ENCODE assay signal across 1 cellular context in the genomic region with DNA sequence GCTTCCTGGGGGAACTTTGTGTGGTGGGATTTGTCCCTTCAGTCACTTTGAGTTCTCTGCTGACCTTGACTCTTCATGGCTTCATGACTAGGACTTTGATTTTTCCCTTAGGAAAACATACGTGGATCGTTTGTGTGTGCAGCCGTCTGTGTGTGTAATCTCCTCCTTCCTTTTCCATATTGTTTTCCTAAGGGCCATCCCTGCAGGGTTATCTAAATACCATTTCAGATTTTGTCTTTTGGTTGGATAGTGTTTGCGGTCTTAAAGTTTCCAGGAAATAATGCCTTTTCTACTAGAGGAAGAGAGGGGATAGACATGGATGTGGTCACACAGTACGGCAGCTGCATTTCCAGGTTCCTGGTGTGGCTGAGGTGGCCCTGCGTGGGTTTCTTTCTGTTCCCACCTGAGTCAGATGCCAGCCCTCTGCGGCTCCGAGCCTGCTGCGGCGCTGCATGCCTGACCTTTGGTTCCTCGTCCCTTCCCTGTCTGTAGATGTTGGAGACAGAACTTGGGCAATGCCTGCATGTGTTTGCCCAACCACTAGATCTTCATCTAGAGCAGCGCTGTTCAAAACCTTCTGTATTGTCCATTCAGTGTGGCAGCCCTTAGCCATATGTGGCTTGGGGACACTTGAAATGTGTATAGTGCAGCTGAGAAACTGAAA.
A peak's percentile ranks its signal among the peaks of the same experiment; 100 is the strongest.
TF ChIP-seq lines count a peak whose summit lies in the region.

No MANE protein-coding gene starts in this region.

TF ChIP-seq in HepG2, 621 proteins besides CTCF, POLR2A, EP300 and RAD21 (continued from another document and continues in another):
- TF ChIP-seq ZSCAN20 (CRISPR knock-in tag; IDR thresholded peaks at IDR 0.05; ENCODE audit: borderline replicate concordance) (no peak), KLF16 (CRISPR knock-in tag; IDR thresholded peaks at IDR 0.05) (no peak; a peak in 1 of 4 replicates), ETV5 (CRISPR knock-in tag; IDR thresholded peaks at IDR 0.05; ENCODE audit: borderline replicate concordance) (peak; percentile 16; the same call in 1 of the 2 replicates), ZNF253 (CRISPR knock-in tag; IDR thresholded peaks at IDR 0.05; ENCODE audit: borderline replicate concordance) (no peak), ZSCAN25 (CRISPR knock-in tag; IDR thresholded peaks at IDR 0.05) (peak; percentile 37; the same call in 1 of the 2 replicates), ZNF83 (CRISPR knock-in tag; IDR thresholded peaks at IDR 0.05; ENCODE audit: borderline replicate concordance) (no peak), ZNF562 (CRISPR knock-in tag; IDR thresholded peaks at IDR 0.05; ENCODE audit: borderline replicate concordance) (no peak), NR2F6 (IDR thresholded peaks at IDR 0.05) (peak; percentile 63), NR2F6 (CRISPR knock-in tag; IDR thresholded peaks at IDR 0.05) (peak; percentile 68; the same call in 1 of the 2 replicates), FOXO1 (CRISPR knock-in tag; IDR thresholded peaks at IDR 0.05) (no peak), DR1 (CRISPR knock-in tag; IDR thresholded peaks at IDR 0.05) (no peak), ZNF235 (CRISPR knock-in tag; IDR thresholded peaks at IDR 0.05; ENCODE audit: borderline replicate concordance) (no peak), GLMP (CRISPR knock-in tag; IDR thresholded peaks at IDR 0.05; ENCODE audit: borderline replicate concordance) (no peak), TGIF2 (CRISPR knock-in tag; IDR thresholded peaks at IDR 0.05) (peak; percentile 83; the same call in 1 of the 2 replicates), U2AF2 (IDR thresholded peaks at IDR 0.05; ENCODE audit: low read depth, low read length) (no peak), ZNF432 (CRISPR knock-in tag; IDR thresholded peaks at IDR 0.05; ENCODE audit: borderline replicate concordance) (no peak), CBX1 (IDR thresholded peaks at IDR 0.05; ENCODE audit: low read depth) (no peak), ZNF75D (CRISPR knock-in tag; IDR thresholded peaks at IDR 0.05; ENCODE audit: borderline replicate concordance) (no peak), ZNF652 (CRISPR knock-in tag; IDR thresholded peaks at IDR 0.05; ENCODE audit: borderline replicate concordance, low read depth) (no peak), ZC3H4 (CRISPR knock-in tag; IDR thresholded peaks at IDR 0.05; ENCODE audit: borderline replicate concordance) (no peak), ZNF333 (CRISPR knock-in tag; IDR thresholded peaks at IDR 0.05; ENCODE audit: borderline replicate concordance) (no peak), ZNF773 (CRISPR knock-in tag; IDR thresholded peaks at IDR 0.05; ENCODE audit: borderline replicate concordance) (no peak), NRL (CRISPR knock-in tag; IDR thresholded peaks at IDR 0.05; ENCODE audit: borderline replicate concordance) (no peak), POLR2AphosphoS5 (IDR thresholded peaks at IDR 0.05; ENCODE audit: low read depth, low read length) (no peak), ZNF232 (CRISPR knock-in tag; IDR thresholded peaks at IDR 0.05; ENCODE audit: borderline replicate concordance) (no peak), ZNF557 (CRISPR knock-in tag; IDR thresholded peaks at IDR 0.05) (no peak), NCOA5 (CRISPR knock-in tag; IDR thresholded peaks at IDR 0.05) (no peak), CBFB (CRISPR knock-in tag; IDR thresholded peaks at IDR 0.05) (no peak), ZNF292 (CRISPR knock-in tag; IDR thresholded peaks at IDR 0.05; ENCODE audit: borderline replicate concordance, low read depth) (peak; percentile 93), ZNF12 (CRISPR knock-in tag; IDR thresholded peaks at IDR 0.05) (peak; percentile 68), MIXL1 (CRISPR knock-in tag; IDR thresholded peaks at IDR 0.05) (no peak), IKZF4 (CRISPR knock-in tag; IDR thresholded peaks at IDR 0.05; ENCODE audit: borderline replicate concordance, low read depth, not compliant biosample characterization) (no peak), MXI1 (IDR thresholded peaks at IDR 0.05; ENCODE audit: borderline replicate concordance, low read depth, low read length) (no peak), ZFP36L1 (CRISPR knock-in tag; IDR thresholded peaks at IDR 0.05) (no peak), RELA (CRISPR knock-in tag; IDR thresholded peaks at IDR 0.05) (no peak), ZNF772 (CRISPR knock-in tag; IDR thresholded peaks at IDR 0.05) (no peak; the same call in 1 of the 2 replicates), FOXK2 (IDR thresholded peaks at IDR 0.05) (no peak)
- TF ChIP-seq, protein P1, sequence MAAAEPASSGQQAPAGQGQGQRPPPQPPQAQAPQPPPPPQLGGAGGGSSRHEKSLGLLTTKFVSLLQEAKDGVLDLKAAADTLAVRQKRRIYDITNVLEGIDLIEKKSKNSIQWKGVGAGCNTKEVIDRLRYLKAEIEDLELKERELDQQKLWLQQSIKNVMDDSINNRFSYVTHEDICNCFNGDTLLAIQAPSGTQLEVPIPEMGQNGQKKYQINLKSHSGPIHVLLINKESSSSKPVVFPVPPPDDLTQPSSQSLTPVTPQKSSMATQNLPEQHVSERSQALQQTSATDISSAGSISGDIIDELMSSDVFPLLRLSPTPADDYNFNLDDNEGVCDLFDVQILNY (CRISPR knock-in tag; conservative IDR thresholded peaks at IDR 0.05), result no peak
- TF ChIP-seq, protein P2, sequence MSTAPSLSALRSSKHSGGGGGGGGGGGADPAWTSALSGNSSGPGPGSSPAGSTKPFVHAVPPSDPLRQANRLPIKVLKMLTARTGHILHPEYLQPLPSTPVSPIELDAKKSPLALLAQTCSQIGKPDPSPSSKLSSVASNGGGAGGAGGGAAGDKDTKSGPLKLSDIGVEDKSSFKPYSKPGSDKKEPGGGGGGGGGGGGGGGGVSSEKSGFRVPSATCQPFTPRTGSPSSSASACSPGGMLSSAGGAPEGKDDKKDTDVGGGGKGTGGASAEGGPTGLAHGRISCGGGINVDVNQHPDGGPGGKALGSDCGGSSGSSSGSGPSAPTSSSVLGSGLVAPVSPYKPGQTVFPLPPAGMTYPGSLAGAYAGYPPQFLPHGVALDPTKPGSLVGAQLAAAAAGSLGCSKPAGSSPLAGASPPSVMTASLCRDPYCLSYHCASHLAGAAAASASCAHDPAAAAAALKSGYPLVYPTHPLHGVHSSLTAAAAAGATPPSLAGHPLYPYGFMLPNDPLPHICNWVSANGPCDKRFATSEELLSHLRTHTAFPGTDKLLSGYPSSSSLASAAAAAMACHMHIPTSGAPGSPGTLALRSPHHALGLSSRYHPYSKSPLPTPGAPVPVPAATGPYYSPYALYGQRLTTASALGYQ (CRISPR knock-in tag; IDR thresholded peaks at IDR 0.05), result no peak
- TF ChIP-seq, protein P3, sequence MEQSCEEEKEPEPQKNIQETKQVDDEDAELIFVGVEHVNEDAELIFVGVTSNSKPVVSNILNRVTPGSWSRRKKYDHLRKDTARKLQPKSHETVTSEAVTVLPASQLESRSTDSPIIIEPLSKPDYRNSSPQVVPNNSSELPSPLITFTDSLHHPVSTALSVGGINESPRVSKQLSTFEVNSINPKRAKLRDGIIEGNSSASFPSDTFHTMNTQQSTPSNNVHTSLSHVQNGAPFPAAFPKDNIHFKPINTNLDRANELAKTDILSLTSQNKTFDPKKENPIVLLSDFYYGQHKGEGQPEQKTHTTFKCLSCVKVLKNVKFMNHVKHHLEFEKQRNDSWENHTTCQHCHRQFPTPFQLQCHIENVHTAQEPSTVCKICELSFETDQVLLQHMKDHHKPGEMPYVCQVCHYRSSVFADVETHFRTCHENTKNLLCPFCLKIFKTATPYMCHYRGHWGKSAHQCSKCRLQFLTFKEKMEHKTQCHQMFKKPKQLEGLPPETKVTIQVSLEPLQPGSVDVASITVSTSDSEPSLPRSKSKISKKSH (CRISPR knock-in tag; IDR thresholded peaks at IDR 0.05; ENCODE audit: borderline replicate concordance), result no peak
- TF ChIP-seq, protein P4, sequence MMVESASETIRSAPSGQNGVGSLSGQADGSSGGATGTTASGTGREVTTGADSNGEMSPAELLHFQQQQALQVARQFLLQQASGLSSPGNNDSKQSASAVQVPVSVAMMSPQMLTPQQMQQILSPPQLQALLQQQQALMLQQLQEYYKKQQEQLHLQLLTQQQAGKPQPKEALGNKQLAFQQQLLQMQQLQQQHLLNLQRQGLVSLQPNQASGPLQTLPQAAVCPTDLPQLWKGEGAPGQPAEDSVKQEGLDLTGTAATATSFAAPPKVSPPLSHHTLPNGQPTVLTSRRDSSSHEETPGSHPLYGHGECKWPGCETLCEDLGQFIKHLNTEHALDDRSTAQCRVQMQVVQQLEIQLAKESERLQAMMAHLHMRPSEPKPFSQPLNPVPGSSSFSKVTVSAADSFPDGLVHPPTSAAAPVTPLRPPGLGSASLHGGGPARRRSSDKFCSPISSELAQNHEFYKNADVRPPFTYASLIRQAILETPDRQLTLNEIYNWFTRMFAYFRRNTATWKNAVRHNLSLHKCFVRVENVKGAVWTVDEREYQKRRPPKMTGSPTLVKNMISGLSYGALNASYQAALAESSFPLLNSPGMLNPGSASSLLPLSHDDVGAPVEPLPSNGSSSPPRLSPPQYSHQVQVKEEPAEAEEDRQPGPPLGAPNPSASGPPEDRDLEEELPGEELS (CRISPR knock-in tag; IDR thresholded peaks at IDR 0.05), result peak; percentile 30; the same call in 1 of the 2 replicates
- TF ChIP-seq, protein P5, sequence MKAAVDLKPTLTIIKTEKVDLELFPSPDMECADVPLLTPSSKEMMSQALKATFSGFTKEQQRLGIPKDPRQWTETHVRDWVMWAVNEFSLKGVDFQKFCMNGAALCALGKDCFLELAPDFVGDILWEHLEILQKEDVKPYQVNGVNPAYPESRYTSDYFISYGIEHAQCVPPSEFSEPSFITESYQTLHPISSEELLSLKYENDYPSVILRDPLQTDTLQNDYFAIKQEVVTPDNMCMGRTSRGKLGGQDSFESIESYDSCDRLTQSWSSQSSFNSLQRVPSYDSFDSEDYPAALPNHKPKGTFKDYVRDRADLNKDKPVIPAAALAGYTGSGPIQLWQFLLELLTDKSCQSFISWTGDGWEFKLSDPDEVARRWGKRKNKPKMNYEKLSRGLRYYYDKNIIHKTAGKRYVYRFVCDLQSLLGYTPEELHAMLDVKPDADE (CRISPR knock-in tag; IDR thresholded peaks at IDR 0.05), result no peak
- TF ChIP-seq, protein P6, sequence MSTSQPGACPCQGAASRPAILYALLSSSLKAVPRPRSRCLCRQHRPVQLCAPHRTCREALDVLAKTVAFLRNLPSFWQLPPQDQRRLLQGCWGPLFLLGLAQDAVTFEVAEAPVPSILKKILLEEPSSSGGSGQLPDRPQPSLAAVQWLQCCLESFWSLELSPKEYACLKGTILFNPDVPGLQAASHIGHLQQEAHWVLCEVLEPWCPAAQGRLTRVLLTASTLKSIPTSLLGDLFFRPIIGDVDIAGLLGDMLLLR (CRISPR knock-in tag; IDR thresholded peaks at IDR 0.05), result no peak
- TF ChIP-seq, protein P7, sequence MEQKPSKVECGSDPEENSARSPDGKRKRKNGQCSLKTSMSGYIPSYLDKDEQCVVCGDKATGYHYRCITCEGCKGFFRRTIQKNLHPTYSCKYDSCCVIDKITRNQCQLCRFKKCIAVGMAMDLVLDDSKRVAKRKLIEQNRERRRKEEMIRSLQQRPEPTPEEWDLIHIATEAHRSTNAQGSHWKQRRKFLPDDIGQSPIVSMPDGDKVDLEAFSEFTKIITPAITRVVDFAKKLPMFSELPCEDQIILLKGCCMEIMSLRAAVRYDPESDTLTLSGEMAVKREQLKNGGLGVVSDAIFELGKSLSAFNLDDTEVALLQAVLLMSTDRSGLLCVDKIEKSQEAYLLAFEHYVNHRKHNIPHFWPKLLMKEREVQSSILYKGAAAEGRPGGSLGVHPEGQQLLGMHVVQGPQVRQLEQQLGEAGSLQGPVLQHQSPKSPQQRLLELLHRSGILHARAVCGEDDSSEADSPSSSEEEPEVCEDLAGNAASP (CRISPR knock-in tag; IDR thresholded peaks at IDR 0.05; ENCODE audit: borderline replicate concordance), result no peak
- TF ChIP-seq, protein P8, sequence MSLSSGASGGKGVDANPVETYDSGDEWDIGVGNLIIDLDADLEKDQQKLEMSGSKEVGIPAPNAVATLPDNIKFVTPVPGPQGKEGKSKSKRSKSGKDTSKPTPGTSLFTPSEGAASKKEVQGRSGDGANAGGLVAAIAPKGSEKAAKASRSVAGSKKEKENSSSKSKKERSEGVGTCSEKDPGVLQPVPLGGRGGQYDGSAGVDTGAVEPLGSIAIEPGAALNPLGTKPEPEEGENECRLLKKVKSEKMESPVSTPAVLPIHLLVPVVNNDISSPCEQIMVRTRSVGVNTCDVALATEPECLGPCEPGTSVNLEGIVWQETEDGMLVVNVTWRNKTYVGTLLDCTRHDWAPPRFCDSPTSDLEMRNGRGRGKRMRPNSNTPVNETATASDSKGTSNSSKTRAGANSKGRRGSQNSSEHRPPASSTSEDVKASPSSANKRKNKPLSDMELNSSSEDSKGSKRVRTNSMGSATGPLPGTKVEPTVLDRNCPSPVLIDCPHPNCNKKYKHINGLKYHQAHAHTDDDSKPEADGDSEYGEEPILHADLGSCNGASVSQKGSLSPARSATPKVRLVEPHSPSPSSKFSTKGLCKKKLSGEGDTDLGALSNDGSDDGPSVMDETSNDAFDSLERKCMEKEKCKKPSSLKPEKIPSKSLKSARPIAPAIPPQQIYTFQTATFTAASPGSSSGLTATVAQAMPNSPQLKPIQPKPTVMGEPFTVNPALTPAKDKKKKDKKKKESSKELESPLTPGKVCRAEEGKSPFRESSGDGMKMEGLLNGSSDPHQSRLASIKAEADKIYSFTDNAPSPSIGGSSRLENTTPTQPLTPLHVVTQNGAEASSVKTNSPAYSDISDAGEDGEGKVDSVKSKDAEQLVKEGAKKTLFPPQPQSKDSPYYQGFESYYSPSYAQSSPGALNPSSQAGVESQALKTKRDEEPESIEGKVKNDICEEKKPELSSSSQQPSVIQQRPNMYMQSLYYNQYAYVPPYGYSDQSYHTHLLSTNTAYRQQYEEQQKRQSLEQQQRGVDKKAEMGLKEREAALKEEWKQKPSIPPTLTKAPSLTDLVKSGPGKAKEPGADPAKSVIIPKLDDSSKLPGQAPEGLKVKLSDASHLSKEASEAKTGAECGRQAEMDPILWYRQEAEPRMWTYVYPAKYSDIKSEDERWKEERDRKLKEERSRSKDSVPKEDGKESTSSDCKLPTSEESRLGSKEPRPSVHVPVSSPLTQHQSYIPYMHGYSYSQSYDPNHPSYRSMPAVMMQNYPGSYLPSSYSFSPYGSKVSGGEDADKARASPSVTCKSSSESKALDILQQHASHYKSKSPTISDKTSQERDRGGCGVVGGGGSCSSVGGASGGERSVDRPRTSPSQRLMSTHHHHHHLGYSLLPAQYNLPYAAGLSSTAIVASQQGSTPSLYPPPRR (CRISPR knock-in tag; IDR thresholded peaks at IDR 0.05; ENCODE audit: borderline replicate concordance), result peak; percentile 56; the same call in 1 of the 2 replicates
- TF ChIP-seq, protein P9, sequence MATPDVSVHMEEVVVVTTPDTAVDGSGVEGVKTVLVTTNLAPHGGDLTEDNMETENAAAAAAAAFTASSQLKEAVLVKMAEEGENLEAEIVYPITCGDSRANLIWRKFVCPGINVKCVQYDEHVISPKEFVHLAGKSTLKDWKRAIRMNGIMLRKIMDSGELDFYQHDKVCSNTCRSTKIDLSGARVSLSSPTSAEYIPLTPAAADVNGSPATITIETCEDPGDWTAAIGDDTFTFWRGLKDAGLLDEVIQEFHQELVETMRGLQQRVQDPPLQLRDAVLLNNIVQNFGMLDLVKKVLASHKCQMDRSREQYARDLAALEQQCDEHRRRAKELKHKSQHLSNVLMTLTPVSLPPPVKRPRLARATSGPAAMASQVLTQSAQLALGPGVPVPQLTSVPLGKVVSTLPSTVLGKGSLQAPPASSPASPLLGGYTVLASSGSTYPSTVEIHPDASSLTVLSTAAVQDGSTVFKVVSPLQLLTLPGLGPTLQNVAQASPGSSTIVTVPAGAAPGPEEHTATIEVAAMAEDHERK (CRISPR knock-in tag; IDR thresholded peaks at IDR 0.05; ENCODE audit: low read depth), result no peak
